In genomic region chr22:39959640-39960447, GRCh38 we compare ENCODE assay signal across 1 cellular context.
TF ChIP-seq lines count a peak whose summit lies in the region.

TMA7B (plus strand) TSS chr22:39960397; CDS start chr22:39964375, 3,978 bp downstream.

TF ChIP-seq in H1, 55 proteins besides CTCF, POLR2A, EP300 and RAD21 (continued from another document):
- peak; percentile 41; the same call in 1 of the 2 replicates for TF ChIP-seq MAX (IDR thresholded peaks at IDR 0.05)
- no peak for TF ChIP-seq KDM4A (IDR thresholded peaks at IDR 0.05; ENCODE audit: low read depth, low read length, severe bottlenecking)
